In genomic region chr16:76639685-76640289, GRCh38 we compare ENCODE assay signal across 10 cellular contexts.
DNase-seq lines count a peak whose midpoint lies in the region; ATAC-seq, FAIRE-seq and TF ChIP-seq lines count a peak whose summit lies in the region.
"Had no signal": no experiment of that assay in that cellular context is flagged by ENCODE, and none has a peak within 500 bp of the region (broad histone marks: within the 10 kb centered on the region; RNA-seq: fewer than 3 reads in every experiment).

No MANE protein-coding gene starts in this region.

- no peaks in the 10 kb centered on the region for H3K9me3 ChIP-seq in pancreas
- no peaks in the 10 kb centered on the region for H3K9me3 ChIP-seq in CD4-positive, alpha-beta T cell (ENCODE audit: control insufficient read depth, low read length)

- intact Hi-C loops in pancreas (cut with DNase I) = no loop called here
- intact Hi-C loops in Right ventricle myocardium inferior (cut with DNase I) = no loop called here
- intact Hi-C loops in CD4-positive, alpha-beta T cell (cut with DNase I, micrococcal nuclease) = no loop called here

- peak; percentile 35 to 78 (median 70) for ATAC-seq in pancreas
- no peak for ATAC-seq in Right ventricle myocardium inferior
- no peak for ATAC-seq in GM18861 (IDR thresholded peaks at IDR 0.05; ENCODE audit: unreplicated experiment)
- ATAC-seq in CD4-positive, alpha-beta T cell (ENCODE audit: poor library complexity) = no peak

- POLR2A ChIA-PET in CD4-positive, alpha-beta T cell (lab: Charles Lee) = no interaction called here

- CTCF ChIA-PET in CD4-positive, alpha-beta T cell (lab: Charles Lee) = no interaction called here

- no peaks in the 10 kb centered on the region for H3K4me1 ChIP-seq in pancreas

- no peak overlapping the region for H3K27ac ChIP-seq in pancreas
- H3K27ac ChIP-seq in CD4-positive, alpha-beta T cell (ENCODE audit: low read depth, low read length) = no peak overlapping the region

- no peaks in the 10 kb centered on the region for H3K27me3 ChIP-seq in pancreas
- no peaks in the 10 kb centered on the region for H3K27me3 ChIP-seq in CD4-positive, alpha-beta T cell (ENCODE audit: control insufficient read depth, insufficient read depth, low read length)

- no peaks in the 10 kb centered on the region for H3K4me1 Mint-ChIP-seq in CD4-positive, alpha-beta T cell (ENCODE audit: low read depth)
- H3K4me1 Mint-ChIP-seq: B cell, immature natural killer cell had no signal

- H3K27me3 Mint-ChIP-seq in CD4-positive, alpha-beta T cell = no peaks in the 10 kb centered on the region
- H3K27me3 Mint-ChIP-seq: B cell had no signal

- no peak overlapping the region for H3K4me3 Mint-ChIP-seq in CD4-positive, alpha-beta T cell
- H3K4me3 Mint-ChIP-seq: B cell, immature natural killer cell had no signal

- H3K9me3 Mint-ChIP-seq in CD4-positive, alpha-beta T cell = peaks cover 2% of the 10 kb centered on the region

- no peaks in the 10 kb centered on the region for H3K36me3 Mint-ChIP-seq in CD4-positive, alpha-beta T cell (ENCODE audit: low read depth)
- H3K36me3 Mint-ChIP-seq: immature natural killer cell had no signal

- no peak overlapping the region for H3K4me3 ChIP-seq in cardiac fibroblast (replicated peaks in 1 of 2; ENCODE audit: low read depth in 2 of 2, low read length in 2 of 2)
- H3K4me3 ChIP-seq in pancreas = no peak overlapping the region

- DNase-seq in NCI-H2171 treated with DMSO at 0.1 percent for 48 hours (lab: John Stamatoyannopoulos, UW) = peak; percentile 6
- no peak for DNase-seq in NCI-H2171 (lab: John Stamatoyannopoulos, UW)
- peak; percentile 27 for DNase-seq in M059J (ENCODE audit: low read depth)
- peak; percentile 22 to 34 for DNase-seq in cardiac fibroblast (ENCODE audit: low read depth in 2 of 2)
- peak in 2 of 6 donors; percentile 4 to 25 for DNase-seq in pancreas
- no peak for DNase-seq in Right ventricle myocardium inferior (ENCODE audit: missing footprints)
- DNase-seq in CD4-positive, alpha-beta T cell = no peak
- DNase-seq: immature natural killer cell had no signal

- 37 to 51% methylated on average over 10 of the region's 10 CpGs for WGBS in pancreas, 2 donors

- no peak overlapping the region for H3K27ac Mint-ChIP-seq in CD4-positive, alpha-beta T cell
- H3K27ac Mint-ChIP-seq: B cell, immature natural killer cell had no signal

- FAIRE-seq in pancreas (lab: Jason Lieb, UNC) = no peak

- no peaks in the 10 kb centered on the region for H3K36me3 ChIP-seq in pancreas

- TF ChIP-seq CTCF in cardiac fibroblast (IDR thresholded peaks at IDR 0.05; ENCODE audit: low read depth, low read length) = no peak
- peak in 1 of 4 donors; percentile 18 for TF ChIP-seq CTCF in pancreas (IDR thresholded peaks at IDR 0.05)
- TF ChIP-seq CTCF in CD4-positive, alpha-beta T cell (IDR thresholded peaks at IDR 0.05) = no peak

Comparison
In these comparisons a context has a peak if more than half of its experiments do, and no peak if none do; other contexts are left out.
1. DNase-seq: peak in NCI-H2171 treated with DMSO at 0.1 percent for 48 hours (single experiment), M059J (single experiment) and cardiac fibroblast (2 of 2); none in NCI-H2171 (single experiment), Right ventricle myocardium inferior (single experiment) and CD4-positive, alpha-beta T cell (0 of 10).
2. ATAC-seq: peak in pancreas (4 of 4); none in Right ventricle myocardium inferior (single experiment), GM18861 (single experiment) and CD4-positive, alpha-beta T cell (single experiment).